In the genomic region with DNA sequence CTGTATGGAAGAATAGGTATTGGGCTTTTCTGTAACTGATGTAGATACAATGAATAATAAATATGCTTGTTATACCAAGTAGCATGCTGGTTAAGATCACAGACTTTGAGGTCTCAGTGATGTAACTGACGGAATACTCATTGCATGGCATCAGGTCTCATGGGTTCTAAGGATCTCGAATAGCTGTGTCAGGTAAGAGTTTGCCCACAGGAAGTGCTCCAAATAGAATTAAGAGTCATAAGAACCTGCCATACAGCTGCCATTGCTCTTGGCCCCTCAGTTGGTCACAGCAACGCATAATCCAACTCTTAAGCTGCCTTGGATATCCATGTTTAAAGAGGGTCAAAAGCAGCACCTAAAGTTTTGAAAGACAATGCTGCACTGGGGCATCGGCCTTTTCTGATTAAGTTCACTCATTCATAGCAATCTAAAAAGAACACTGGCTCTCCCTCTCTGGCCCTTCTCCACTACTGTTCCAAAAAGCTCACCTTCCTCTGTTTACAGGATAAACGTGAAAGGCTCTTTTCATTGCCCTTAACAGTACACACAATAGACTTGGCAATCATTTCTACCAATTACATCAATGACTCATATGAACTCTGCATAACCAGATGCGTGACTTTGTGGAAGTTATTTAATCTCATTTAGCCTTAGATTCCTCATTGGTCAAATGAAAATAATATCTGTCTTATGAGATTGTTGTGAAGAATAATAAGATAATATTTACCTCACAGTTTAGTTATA, we compare ENCODE assay signal across 9 cellular contexts.
DNase-seq lines count a peak whose midpoint lies in the region; ATAC-seq and TF ChIP-seq lines count a peak whose summit lies in the region.
"Had no signal": no experiment of that assay in that cellular context is flagged by ENCODE, and none has a peak within 500 bp of the region (broad histone marks: within the 10 kb centered on the region; RNA-seq: fewer than 3 reads in every experiment).

No MANE protein-coding gene starts in this region.

- peaks cover 23% of the 10 kb centered on the region for H3K36me3 Mint-ChIP-seq in brain

- peak; percentile 80 to 89 (median 84) for ATAC-seq in heart left ventricle
- ATAC-seq in aorta (ENCODE audit: low FRiP score), result peak; percentile 52

- no peak for TF ChIP-seq CTCF in heart left ventricle (IDR thresholded peaks at IDR 0.05)
- no peak for TF ChIP-seq CTCF in brain (conservative IDR thresholded peaks at IDR 0.05)

- no peaks in the 10 kb centered on the region for H3K27me3 ChIP-seq in heart left ventricle
- no peaks in the 10 kb centered on the region for H3K27me3 ChIP-seq in aorta (ENCODE audit: control insufficient read depth in 1 of 2, insufficient read depth in 2 of 2, low read length in 1 of 2)

- H3K27me3 Mint-ChIP-seq in brain, result no peaks in the 10 kb centered on the region
- H3K27me3 Mint-ChIP-seq: activated naive CD8-positive, alpha-beta T cell treated with anti-CD3 and anti-CD28 coated beads for 36 hours had no signal

- peaks cover 36% of the 10 kb centered on the region for H3K4me1 Mint-ChIP-seq in brain

- H3K4me3 Mint-ChIP-seq in brain, result peak overlapping the region in 3 of 5 experiments; percentile 21 to 74 (median 55)
- H3K4me3 Mint-ChIP-seq: activated naive CD8-positive, alpha-beta T cell treated with anti-CD3 and anti-CD28 coated beads for 36 hours had no signal

- intact Hi-C loops in heart left ventricle (cut with DNase I), result no loop called here
- intact Hi-C loops in cardiac septum (cut with DNase I), result no loop called here
- intact Hi-C loops in aorta (cut with DNase I), result no loop called here

- DNase-seq in heart left ventricle (no peak), cardiac septum (ENCODE audit: low spot score) (no peak), iPS-NIHi11 (ENCODE audit: low spot score) (peak; percentile 5), aorta (no peak), SW 1271 (lab: John Stamatoyannopoulos, UW) (no peak), NAMALWA (ENCODE audit: low spot score) (no peak)
- DNase-seq in activated CD4-positive, alpha-beta T cell treated with anti-CD3 and anti-CD28 coated beads, Interleukin-2, amount 50 U/mL, for 4 hours, result no peak
- DNase-seq: activated naive CD8-positive, alpha-beta T cell treated with anti-CD3 and anti-CD28 coated beads for 36 hours had no signal

- H3K4me1 ChIP-seq in heart left ventricle (peaks cover 3 to 56% (median 33%) of the 10 kb centered on the region in 12 donors), aorta (ENCODE audit: control insufficient read depth in 1 of 2, insufficient read depth in 2 of 2, low read length in 2 of 2) (peaks cover 0 to 2% of the 10 kb centered on the region in 2 donors)

- peak overlapping the region; percentile 32 to 78 (median 56) for H3K27ac ChIP-seq in heart left ventricle
- no peak overlapping the region for H3K27ac ChIP-seq in aorta (ENCODE audit: low read depth in 1 of 2, low read length in 2 of 2)

- TF ChIP-seq POLR2A in heart left ventricle (IDR thresholded peaks at IDR 0.05), result no peak

- H3K9me3 ChIP-seq in heart left ventricle, result peaks cover 0 to 14% (median 0%) of the 10 kb centered on the region in 12 donors
- no peaks in the 10 kb centered on the region for H3K9me3 ChIP-seq in aorta (ENCODE audit: control insufficient read depth, low read length)

- H3K9me3 Mint-ChIP-seq in brain, result peaks cover 5 to 18% (median 14%) of the 10 kb centered on the region in 5 experiments

- peaks cover 0 to 13% (median 0%) of the 10 kb centered on the region in 9 donors for H3K36me3 ChIP-seq in heart left ventricle
- no peaks in the 10 kb centered on the region for H3K36me3 ChIP-seq in aorta (ENCODE audit: control insufficient read depth in 1 of 2, insufficient read depth in 2 of 2, low read length in 1 of 2)

- peak overlapping the region in 3 of 5 experiments; percentile 8 to 94 (median 92) for H3K27ac Mint-ChIP-seq in brain
- H3K27ac Mint-ChIP-seq: activated naive CD8-positive, alpha-beta T cell treated with anti-CD3 and anti-CD28 coated beads for 36 hours had no signal

- 50 to 69% (median 57%) methylated on average over 6 of the region's 6 CpGs for WGBS in heart left ventricle, 4 donors
- 84 to 89% methylated on average over 6 of the region's 6 CpGs for WGBS in aorta, 2 donors

- H3K4me3 ChIP-seq in heart left ventricle (no peak overlapping the region), aorta (ENCODE audit: low read length in 2 of 2) (no peak overlapping the region)

Comparison
In these comparisons a context has a peak if more than half of its experiments do, and no peak if none do; other contexts are left out.
1. H3K27ac ChIP-seq: peak in heart left ventricle (12 of 12); none in aorta (0 of 2).